In genomic region chr17:39199673-39199985, GRCh38 we compare ENCODE assay signal across 8 cellular contexts. TPM values are rescaled to one million over a fixed set of nuclear protein-coding genes. Genes with fewer than 3 reads are reported as not detected.
DNase-seq lines count a peak whose midpoint lies in the region; FAIRE-seq and TF ChIP-seq lines count a peak whose summit lies in the region.

No MANE protein-coding gene starts in this region.

- TF ChIP-seq CTCF in NB4 (IDR thresholded peaks at IDR 0.05; ENCODE audit: low read depth, low read length) (no peak), endothelial cell of umbilical vein (IDR thresholded peaks at IDR 0.05; ENCODE audit: extremely low read depth in 1 of 2, insufficient read depth in 1 of 2, low read depth in 1 of 2, low read length in 2 of 2) (no peak)

- peak overlapping the region; percentile 94 for H3K4me2 ChIP-seq in endothelial cell of umbilical vein (ENCODE audit: insufficient read depth, low read length)

- H3K27me3 ChIP-seq in endothelial cell of umbilical vein (ENCODE audit: control insufficient read depth in 2 of 2, insufficient read depth in 2 of 2, low read length in 2 of 2) (no peaks in the 10 kb centered on the region), neuron (ENCODE audit: insufficient read depth, low read length) (no peaks in the 10 kb centered on the region)

- dilution Hi-C loops in endothelial cell of umbilical vein (cut with MboI; ENCODE audit: extremely low pct_ligation_motif_present, low sequenced_read_pairs) = no loop called here

- no peak for FAIRE-seq in endothelial cell of umbilical vein (lab: Jason Lieb, UNC)

- H3K4me1 ChIP-seq in endothelial cell of umbilical vein (ENCODE audit: control insufficient read depth, extremely low read depth, insufficient read depth, low read length) = peaks cover 23% of the 10 kb centered on the region
- peaks cover 44% of the 10 kb centered on the region for H3K4me1 ChIP-seq in neuron (ENCODE audit: insufficient read depth, low read length)

- TF ChIP-seq POLR2A in NB4 (IDR thresholded peaks at IDR 0.05; ENCODE audit: extremely low read depth, insufficient read length) (no peak), endothelial cell of umbilical vein (IDR thresholded peaks at IDR 0.05; ENCODE audit: low read depth, low read length) (no peak)

- H3K9me1 ChIP-seq in endothelial cell of umbilical vein (replicated peaks; ENCODE audit: control insufficient read depth, extremely low read depth, insufficient read depth, low read length) = no peaks in the 10 kb centered on the region

- POLR2A ChIA-PET in endothelial cell of umbilical vein (lab: Charles Lee) = interaction anchor here (0.7 to 1.3 kb wide), 11 partner anchors 9 to 330 kb away, joined by 3 to 7 read pairs (median 3); partner anchors contain the start of gene CDK12

- H4K20me1 ChIP-seq in endothelial cell of umbilical vein (replicated peaks; ENCODE audit: control insufficient read depth, extremely low read depth, insufficient read depth, low read length) = no peaks in the 10 kb centered on the region

- peak; percentile 87 for DNase-seq in NCI-H2227 (lab: John Stamatoyannopoulos, UW; ENCODE audit: unreplicated experiment)
- DNase-seq in NCI-H2227 treated with DMSO at 0.1 percent for 48 hours (lab: John Stamatoyannopoulos, UW) = no peak
- DNase-seq in NB4 (ENCODE audit: low read depth) = no peak
- DNase-seq in endothelial cell of umbilical vein (ENCODE audit: low read depth, low spot score) = no peak
- no peak for DNase-seq in posterior cingulate gyrus
- DNase-seq in H4 (ENCODE audit: low spot score) = no peak
- no peak for DNase-seq in islet precursor cell

- H3K27ac ChIP-seq in endothelial cell of umbilical vein (ENCODE audit: insufficient read depth, low read depth, low read length) = peak overlapping the region; percentile 99

- peaks cover 41% of the 10 kb centered on the region for H3K79me2 ChIP-seq in endothelial cell of umbilical vein (ENCODE audit: control insufficient read depth, insufficient read depth, low read length)

- CTCF ChIA-PET in endothelial cell of umbilical vein (lab: Charles Lee) = interaction anchor here (0.7 to 1.4 kb wide), 9 partner anchors 18 to 217 kb away, joined by 3 to 10 read pairs (median 5); no protein-coding TSS in a partner anchor

- BruUV-seq in endothelial cell of umbilical vein (replicated peaks; lab: Mats Ljungman, UMichigan) = TSS peak; percentile 73

- no peaks in the 10 kb centered on the region for H3K9me3 ChIP-seq in endothelial cell of umbilical vein (replicated peaks; ENCODE audit: control insufficient read depth, insufficient read depth, low read length)
- no peaks in the 10 kb centered on the region for H3K9me3 ChIP-seq in neuron (ENCODE audit: low read length)

- H3K36me3 ChIP-seq in endothelial cell of umbilical vein (ENCODE audit: control insufficient read depth in 2 of 2, extremely low read depth in 1 of 2, insufficient read depth in 2 of 2, low read length in 2 of 2) = peaks cover 18 to 26% of the 10 kb centered on the region in 2 experiments
- peaks cover 30% of the 10 kb centered on the region for H3K36me3 ChIP-seq in neuron (ENCODE audit: insufficient read depth, low read length)

- intact Hi-C loops in endothelial cell of umbilical vein (cut with micrococcal nuclease) (no loop called here), posterior cingulate gyrus (cut with DNase I) (loop anchor here (5.0 kb wide), 1 partner anchor 47 kb away; the partner anchor contains the start of gene PLXDC1)

- peak overlapping the region; percentile 5 for H2AFZ ChIP-seq in endothelial cell of umbilical vein (ENCODE audit: low read depth, low read length)
- H2AFZ ChIP-seq in neuron (ENCODE audit: low read depth, low read length) = peak overlapping the region; percentile 39

- H3K9ac ChIP-seq in endothelial cell of umbilical vein (replicated peaks; ENCODE audit: extremely low read depth, insufficient read depth, low read length) = peak overlapping the region; percentile 100

- H3K4me3 ChIP-seq in NB4 (ENCODE audit: low read depth, low read length) (peak overlapping the region; percentile 99), endothelial cell of umbilical vein (replicated peaks in 1 of 3; ENCODE audit: insufficient read depth in 1 of 3, low read depth in 1 of 3, low read length in 3 of 3) (peak overlapping the region in 2 of 3 experiments; percentile 81 to 99), neuron (ENCODE audit: low read length) (peak overlapping the region; percentile 96)

TF ChIP-seq in endothelial cell of umbilical vein, 7 proteins besides CTCF, POLR2A, EP300 and RAD21:
- TF ChIP-seq JUN (IDR thresholded peaks at IDR 0.05; ENCODE audit: borderline replicate concordance, insufficient read depth, insufficient read length, low read depth) = no peak
- TF ChIP-seq GATA2 (IDR thresholded peaks at IDR 0.05; ENCODE audit: insufficient read depth, insufficient read length, low read depth, low read length) = no peak
- no peak for TF ChIP-seq POLR2AphosphoS5 (IDR thresholded peaks at IDR 0.05; ENCODE audit: insufficient read depth, low read depth, low read length)
- TF ChIP-seq MYC (IDR thresholded peaks at IDR 0.05; ENCODE audit: low read depth, low read length) = no peak
- TF ChIP-seq EZH2 (IDR thresholded peaks at IDR 0.05; ENCODE audit: borderline replicate concordance, low read depth, low read length, severe bottlenecking) = no peak

RNA-seq across cellular contexts. Expression of gene RPL19, which starts 0.5 kb away (rescaled TPM):
- 1,752 and 1,802 TPM in 2 replicates for total RNA-seq in endothelial cell of umbilical vein
- 1,595 and 1,958 TPM in 2 replicates for polyA plus RNA-seq in endothelial cell of umbilical vein
- 2,668 and 2,686 TPM in 2 replicates for polyA plus RNA-seq in endothelial cell of umbilical vein (2011; cell fraction: cytosol; rRNA removed)
- 765 and 790 TPM in 2 replicates for polyA plus RNA-seq in endothelial cell of umbilical vein (2011; cell fraction: nucleus; rRNA removed)
- 1,979 and 2,305 TPM in 2 replicates for polyA plus RNA-seq in endothelial cell of umbilical vein (2012)
- polyA minus RNA-seq in endothelial cell of umbilical vein = 607 and 737 TPM in 2 replicates
- 846 TPM for polyA minus RNA-seq in endothelial cell of umbilical vein (2011; cell fraction: cytosol; rRNA and poly(A)+ RNA removed)
- 81.7 and 101 TPM in 2 replicates for polyA minus RNA-seq in endothelial cell of umbilical vein (2011; cell fraction: nucleus; rRNA and poly(A)+ RNA removed)
- 3,244 and 3,867 TPM in 2 replicates for total RNA-seq in H4 (2014; rRNA removed; shearing (Covaris generic))

RNA-seq across cellular contexts. Expression of gene CACNB1, which starts 2.2 kb away (rescaled TPM):
- 12.3 and 14.6 TPM in 2 replicates for total RNA-seq in endothelial cell of umbilical vein
- polyA plus RNA-seq in endothelial cell of umbilical vein = 4.7 and 5.0 TPM in 2 replicates
- 2.5 and 3.3 TPM in 2 replicates for polyA plus RNA-seq in endothelial cell of umbilical vein (2011; cell fraction: cytosol; rRNA removed)
- 28.3 and 33.7 TPM in 2 replicates for polyA plus RNA-seq in endothelial cell of umbilical vein (2011; cell fraction: nucleus; rRNA removed)
- 3.7 and 5.1 TPM in 2 replicates for polyA plus RNA-seq in endothelial cell of umbilical vein (2012)
- polyA minus RNA-seq in endothelial cell of umbilical vein = 11.2 and 16.3 TPM in 2 replicates
- 4.7 TPM for polyA minus RNA-seq in endothelial cell of umbilical vein (2011; cell fraction: cytosol; rRNA and poly(A)+ RNA removed)
- polyA minus RNA-seq in endothelial cell of umbilical vein (2011; cell fraction: nucleus; rRNA and poly(A)+ RNA removed) = 9.0 and 9.9 TPM in 2 replicates
- total RNA-seq in H4 (2014; rRNA removed; shearing (Covaris generic)) = 1.0 and 3.9 TPM in 2 replicates

RNA-seq across cellular contexts. Expression of gene STAC2, which starts 26.1 kb away (rescaled TPM):
- not detected in 2 replicates for total RNA-seq in endothelial cell of umbilical vein
- polyA plus RNA-seq in endothelial cell of umbilical vein = not detected in 2 replicates
- polyA plus RNA-seq in endothelial cell of umbilical vein (2011; cell fraction: cytosol; rRNA removed) = not detected in 2 replicates
- polyA plus RNA-seq in endothelial cell of umbilical vein (2011; cell fraction: nucleus; rRNA removed) = not detected in 2 replicates
- not detected in 2 replicates for polyA plus RNA-seq in endothelial cell of umbilical vein (2012)
- polyA minus RNA-seq in endothelial cell of umbilical vein = not detected in 2 replicates
- polyA minus RNA-seq in endothelial cell of umbilical vein (2011; cell fraction: cytosol; rRNA and poly(A)+ RNA removed) = not detected
- not detected in 2 replicates for polyA minus RNA-seq in endothelial cell of umbilical vein (2011; cell fraction: nucleus; rRNA and poly(A)+ RNA removed)
- total RNA-seq in H4 (2014; rRNA removed; shearing (Covaris generic)) = 0.04 TPM in 1 of 2 replicates, not detected in the other

RNA-seq across cellular contexts. Expression of gene ARL5C, which starts 33.7 kb away (rescaled TPM):
- total RNA-seq in endothelial cell of umbilical vein = not detected in 2 replicates
- polyA plus RNA-seq in endothelial cell of umbilical vein = not detected in 2 replicates
- not detected in 2 replicates for polyA plus RNA-seq in endothelial cell of umbilical vein (2011; cell fraction: cytosol; rRNA removed)
- polyA plus RNA-seq in endothelial cell of umbilical vein (2011; cell fraction: nucleus; rRNA removed) = not detected in 2 replicates
- not detected in 2 replicates for polyA plus RNA-seq in endothelial cell of umbilical vein (2012)
- not detected in 2 replicates for polyA minus RNA-seq in endothelial cell of umbilical vein
- polyA minus RNA-seq in endothelial cell of umbilical vein (2011; cell fraction: cytosol; rRNA and poly(A)+ RNA removed) = not detected
- polyA minus RNA-seq in endothelial cell of umbilical vein (2011; cell fraction: nucleus; rRNA and poly(A)+ RNA removed) = 0.34 TPM in 1 of 2 replicates, not detected in the other
- not detected in 2 replicates for total RNA-seq in H4 (2014; rRNA removed; shearing (Covaris generic))

RNA-seq across cellular contexts. Expression of gene PLXDC1, which starts 48.2 kb away (rescaled TPM):
- not detected in 2 replicates for total RNA-seq in endothelial cell of umbilical vein
- polyA plus RNA-seq in endothelial cell of umbilical vein = 0.03 TPM in 1 of 2 replicates, not detected in the other
- not detected in 2 replicates for polyA plus RNA-seq in endothelial cell of umbilical vein (2011; cell fraction: cytosol; rRNA removed)
- 0.13 and 0.25 TPM in 2 replicates for polyA plus RNA-seq in endothelial cell of umbilical vein (2011; cell fraction: nucleus; rRNA removed)
- polyA plus RNA-seq in endothelial cell of umbilical vein (2012) = not detected in 2 replicates
- 1.7 TPM in 1 of 2 replicates, not detected in the other for polyA minus RNA-seq in endothelial cell of umbilical vein
- not detected for polyA minus RNA-seq in endothelial cell of umbilical vein (2011; cell fraction: cytosol; rRNA and poly(A)+ RNA removed)
- not detected in 2 replicates for polyA minus RNA-seq in endothelial cell of umbilical vein (2011; cell fraction: nucleus; rRNA and poly(A)+ RNA removed)
- 0.21 TPM in 1 of 2 replicates, not detected in the other for total RNA-seq in H4 (2014; rRNA removed; shearing (Covaris generic))
